In genomic region chr10:4802711-4803487, GRCh38 we compare ENCODE assay signal across 23 cellular contexts. TPM values are rescaled to one million over a fixed set of nuclear protein-coding genes. Genes with fewer than 3 reads are reported as not detected.
"Had no signal": no experiment of that assay in that cellular context is flagged by ENCODE, and none has a peak within 500 bp of the region (broad histone marks: within the 10 kb centered on the region; RNA-seq: fewer than 3 reads in every experiment).

No MANE protein-coding gene starts in this region.

- H3K36me3 ChIP-seq: brain microvascular endothelial cell, left lung, lower lobe of right lung, spleen, tibial nerve had no signal

- H3K27me3 ChIP-seq: brain microvascular endothelial cell, left lung, spleen had no signal

- FAIRE-seq: astrocyte, endometrium, frontal cortex had no signal

- ATAC-seq: activated CD8-positive, alpha-beta T cell treated with anti-CD3 and anti-CD28 coated beads for 36 hours; activated T-cell treated with anti-CD3 and anti-CD28 coated beads, Interleukin-2, amount 50 U/mL, for 4 hours; activated T-helper 17 cell treated with anti-CD3 and anti-CD28 coated beads, Interleukin-2, amount 50 U/mL, for 72 hours; left lung; lower lobe of right lung; right cardiac atrium had no signal

- H3K27ac ChIP-seq: brain microvascular endothelial cell, left lung, lower lobe of right lung, spleen, tibial nerve had no signal

- H3K4me1 ChIP-seq: left lung, lower lobe of right lung, tibial nerve had no signal

- H3K4me3 ChIP-seq: left lung, lower lobe of right lung, spleen, tibial nerve had no signal

- H3K9me3 ChIP-seq: left lung, lower lobe of right lung, spleen, tibial nerve had no signal

- DNase-seq: activated B cell treated with CpG ODN at 0.5 μM for 24 hours; activated CD4-positive, alpha-beta T cell treated with anti-CD3 and anti-CD28 coated beads, Interleukin-2, amount 50 U/mL, for 1 hour; activated CD8-positive, alpha-beta T cell treated with anti-CD3 and anti-CD28 coated beads for 36 hours; activated gamma-delta T cell treated with Interleukin-2 at 50 U/mL for 16 hours; activated naive CD4-positive, alpha-beta T cell treated with anti-CD3 and anti-CD28 coated beads, Interleukin-2, amount 50 U/mL, for 16 hours; activated T-cell treated with anti-CD3 and anti-CD28 coated beads, Interleukin-2, amount 50 U/mL, for 4 hours; amniotic stem cell; brain microvascular endothelial cell; central memory CD4-positive, alpha-beta T cell; effector CD8-positive, alpha-beta T cell; left lung; lower lobe of right lung; mesendoderm; posterior cingulate gyrus; right cardiac atrium; spleen; stimulated activated naive CD4-positive, alpha-beta T cell had no signal

RNA-seq across cellular contexts. Expression of gene AKR1E2, which starts 23.1 kb away (rescaled TPM):
- total RNA-seq: myocyte had no signal
